Comparison of ENCODE assay signal across 26 cellular contexts in the genomic region with DNA sequence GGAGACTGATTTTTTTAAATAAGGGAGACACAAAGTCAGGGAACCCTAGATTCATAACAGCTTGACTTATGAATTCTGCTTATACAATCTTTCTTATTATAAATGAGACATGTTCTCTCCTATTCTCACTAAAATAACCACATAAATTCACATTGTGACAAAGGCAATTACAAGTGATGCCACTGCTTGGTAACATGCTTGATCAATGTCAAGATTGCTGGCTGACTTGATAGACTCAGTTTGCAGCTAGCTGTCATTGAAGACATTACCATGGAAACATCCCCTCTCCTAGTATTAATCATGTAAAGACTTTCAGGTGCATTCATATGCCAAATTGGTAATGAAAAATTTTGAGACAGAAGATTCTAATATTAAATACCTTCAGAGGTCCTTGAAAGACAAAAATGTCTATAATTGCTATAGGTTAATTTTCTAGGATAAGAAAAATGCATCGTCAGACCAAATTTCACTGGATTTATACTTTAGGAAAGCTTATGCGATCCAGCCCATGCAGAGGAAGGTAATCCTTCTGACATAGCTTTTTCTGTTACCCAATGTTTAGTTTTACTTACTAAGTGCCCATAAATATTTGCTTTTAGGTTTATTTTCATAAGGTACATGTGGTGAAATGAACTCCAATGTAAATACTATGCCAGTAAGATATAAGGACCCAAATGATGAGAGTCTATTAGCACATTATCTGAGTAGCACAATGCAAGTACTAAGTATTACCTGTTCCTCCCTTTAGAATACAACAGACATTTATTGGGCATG.
"Had no signal": no experiment of that assay in that cellular context is flagged by ENCODE, and none has a peak within 500 bp of the region (broad histone marks: within the 10 kb centered on the region; RNA-seq: fewer than 3 reads in every experiment).

No MANE protein-coding gene starts in this region.

- H3K9me3 Mint-ChIP-seq: naive thymus-derived CD8-positive, alpha-beta T cell; nephron; neural progenitor cell; stimulated activated effector memory CD8-positive, alpha-beta T cell treated with anti-CD3 and anti-CD28 coated beads, Interleukin-12 subunit alpha, Interleukin-12 subunit beta, amount 100 ng/mL, for 72 hours; stimulated activated naive CD8-positive, alpha-beta T cell treated with anti-CD3 and anti-CD28 coated beads, Interleukin-15, Interleukin-2, amounts not matched to agents 100 ng/mL and 50 ng/mL, for 24 hours had no signal

- H3K27ac ChIP-seq: heart right ventricle, hepatocyte, left ventricle myocardium inferior, neural progenitor cell, neutrophil, parathyroid adenoma, skin epidermis, suprapubic skin, thoracic aorta, tibial artery had no signal

- H3K4me3 ChIP-seq: heart right ventricle, hepatocyte, left ventricle myocardium inferior, lung, neural progenitor cell, skin epidermis, suprapubic skin, thoracic aorta, tibial artery had no signal

- H3K4me1 Mint-ChIP-seq: neural progenitor cell had no signal

- H3K36me3 ChIP-seq: neutrophil had no signal

- H3K4me1 ChIP-seq: left ventricle myocardium inferior, neural progenitor cell, parathyroid adenoma, suprapubic skin, tibial artery had no signal

- DNase-seq: heart right ventricle; islet precursor cell; left ventricle myocardium inferior; mesendoderm; naive thymus-derived CD8-positive, alpha-beta T cell; occipital lobe; retina; right cardiac atrium; stimulated activated CD4-positive, alpha-beta T cell treated with anti-CD3 and anti-CD28 coated beads, Interleukin-12 subunit alpha, Interleukin-12 subunit beta, amount 100 ng/mL, for 4 hours; stimulated activated CD4-positive, alpha-beta T cell treated with anti-CD3 and anti-CD28 coated beads, Interleukin-15, amount 100 ng/mL, for 24 hours; stimulated activated CD4-positive, alpha-beta T cell treated with anti-CD3 and anti-CD28 coated beads, Interleukin-4, amount 100 ng/mL, for 24 hours; stimulated activated naive CD4-positive, alpha-beta T cell; tibial artery; trophoblast cell had no signal

- H3K27me3 Mint-ChIP-seq: naive thymus-derived CD8-positive, alpha-beta T cell; progenitor cell of endocrine pancreas; stimulated activated naive CD8-positive, alpha-beta T cell treated with anti-CD3 and anti-CD28 coated beads, Interleukin-15, Interleukin-2, amounts not matched to agents 100 ng/mL and 50 ng/mL, for 24 hours had no signal

- H3K4me3 Mint-ChIP-seq: naive thymus-derived CD8-positive, alpha-beta T cell; nephron; neural progenitor cell; stimulated activated effector memory CD8-positive, alpha-beta T cell treated with anti-CD3 and anti-CD28 coated beads, Interleukin-12 subunit alpha, Interleukin-12 subunit beta, amount 100 ng/mL, for 72 hours; stimulated activated naive CD8-positive, alpha-beta T cell treated with anti-CD3 and anti-CD28 coated beads, Interleukin-15, Interleukin-2, amounts not matched to agents 100 ng/mL and 50 ng/mL, for 24 hours had no signal

- H3K27ac Mint-ChIP-seq: naive thymus-derived CD8-positive, alpha-beta T cell; nephron; neural progenitor cell; progenitor cell of endocrine pancreas; stimulated activated effector memory CD8-positive, alpha-beta T cell treated with anti-CD3 and anti-CD28 coated beads, Interleukin-12 subunit alpha, Interleukin-12 subunit beta, amount 100 ng/mL, for 72 hours; stimulated activated naive CD8-positive, alpha-beta T cell treated with anti-CD3 and anti-CD28 coated beads, Interleukin-15, Interleukin-2, amounts not matched to agents 100 ng/mL and 50 ng/mL, for 24 hours had no signal

- H3K9me3 ChIP-seq: heart right ventricle, left ventricle myocardium inferior, neutrophil, suprapubic skin, thoracic aorta, tibial artery had no signal

- H3K27me3 ChIP-seq: heart right ventricle, hepatocyte, neural progenitor cell, suprapubic skin, tibial artery had no signal
